ENCODE assay signal across 1 cellular context in the genomic region with DNA sequence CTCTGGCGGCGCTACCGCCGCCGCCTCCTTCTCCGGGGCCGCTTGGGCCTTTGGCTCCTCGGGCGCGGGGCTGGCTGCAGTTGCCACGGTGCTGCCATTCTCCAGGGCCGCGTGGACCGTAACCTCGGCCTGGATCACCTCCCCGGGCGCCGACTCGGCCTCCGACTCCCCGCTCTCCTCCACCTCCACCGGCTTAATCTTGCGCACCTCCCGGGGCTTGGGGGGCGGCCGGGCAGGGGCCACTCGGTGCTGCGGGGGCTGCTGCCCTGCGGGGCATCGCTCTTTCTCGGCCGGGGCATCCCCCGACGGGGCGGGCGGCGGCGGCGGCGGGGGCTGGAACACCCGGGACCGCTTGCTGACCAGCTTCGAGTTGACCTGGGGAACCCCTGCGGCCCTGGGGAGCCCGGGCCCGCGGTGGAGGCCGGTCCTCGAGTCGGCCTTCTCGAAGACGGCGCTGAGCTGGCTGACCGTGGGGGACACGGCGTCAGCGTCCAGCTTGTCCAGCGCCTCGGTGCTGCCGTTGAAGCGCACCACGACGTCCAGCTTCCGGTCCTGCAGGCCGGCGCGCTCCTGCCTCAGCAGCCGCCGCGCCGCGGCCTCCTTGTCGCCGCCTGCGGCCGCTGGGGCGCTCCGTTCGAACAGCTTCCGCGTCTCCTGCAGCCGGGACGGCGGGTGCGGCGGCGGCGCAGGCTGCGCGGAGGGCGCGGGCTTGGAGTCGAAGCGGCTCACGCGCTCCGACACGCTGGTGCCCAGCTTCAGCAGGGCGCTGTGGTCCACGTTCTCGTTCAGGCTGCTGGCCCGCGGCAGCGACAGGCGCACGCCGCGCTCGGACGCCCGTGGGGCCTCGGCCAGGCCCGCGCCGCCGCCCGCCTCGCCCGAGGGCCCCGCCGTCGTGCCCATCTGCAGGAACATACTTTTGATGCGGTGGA.
TF ChIP-seq lines count a peak whose summit lies in the region.

No MANE protein-coding gene starts in this region.

TF ChIP-seq in HepG2, 621 proteins besides CTCF, POLR2A, EP300 and RAD21 (continued from another document):
- TF ChIP-seq, protein P1, sequence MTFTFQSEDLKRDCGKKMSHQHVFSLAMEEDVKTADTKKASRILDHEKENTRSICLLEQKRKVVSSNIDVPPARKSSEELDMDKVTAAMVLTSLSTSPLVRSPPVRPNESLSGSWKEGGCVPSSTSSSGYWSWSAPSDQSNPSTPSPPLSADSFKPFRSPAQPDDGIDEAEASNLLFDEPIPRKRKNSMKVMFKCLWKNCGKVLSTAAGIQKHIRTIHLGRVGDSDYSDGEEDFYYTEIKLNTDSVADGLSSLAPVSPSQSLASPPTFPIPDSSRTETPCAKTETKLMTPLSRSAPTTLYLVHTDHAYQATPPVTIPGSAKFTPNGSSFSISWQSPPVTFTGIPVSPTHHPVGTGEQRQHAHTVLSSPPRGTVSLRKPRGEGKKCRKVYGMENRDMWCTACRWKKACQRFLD (CRISPR knock-in tag; IDR thresholded peaks at IDR 0.05; ENCODE audit: borderline replicate concordance) = no peak
- TF ChIP-seq, protein P2, sequence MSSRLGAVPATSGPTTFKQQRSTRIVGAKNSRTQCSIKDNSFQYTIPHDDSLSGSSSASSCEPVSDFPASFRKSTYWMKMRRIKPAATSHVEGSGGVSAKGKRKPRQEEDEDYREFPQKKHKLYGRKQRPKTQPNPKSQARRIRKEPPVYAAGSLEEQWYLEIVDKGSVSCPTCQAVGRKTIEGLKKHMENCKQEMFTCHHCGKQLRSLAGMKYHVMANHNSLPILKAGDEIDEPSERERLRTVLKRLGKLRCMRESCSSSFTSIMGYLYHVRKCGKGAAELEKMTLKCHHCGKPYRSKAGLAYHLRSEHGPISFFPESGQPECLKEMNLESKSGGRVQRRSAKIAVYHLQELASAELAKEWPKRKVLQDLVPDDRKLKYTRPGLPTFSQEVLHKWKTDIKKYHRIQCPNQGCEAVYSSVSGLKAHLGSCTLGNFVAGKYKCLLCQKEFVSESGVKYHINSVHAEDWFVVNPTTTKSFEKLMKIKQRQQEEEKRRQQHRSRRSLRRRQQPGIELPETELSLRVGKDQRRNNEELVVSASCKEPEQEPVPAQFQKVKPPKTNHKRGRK (CRISPR knock-in tag; IDR thresholded peaks at IDR 0.05) = no peak
- TF ChIP-seq MAFG (CRISPR knock-in tag; IDR thresholded peaks at IDR 0.05) (no peak), ZNF709 (CRISPR knock-in tag; IDR thresholded peaks at IDR 0.05) (no peak; the same call in 1 of the 2 replicates), NR2F1 (CRISPR knock-in tag; IDR thresholded peaks at IDR 0.05) (no peak), SP5 (CRISPR knock-in tag; IDR thresholded peaks at IDR 0.05; ENCODE audit: borderline replicate concordance, low read depth) (no peak), ARNT (IDR thresholded peaks at IDR 0.05) (no peak), FOXJ3 (CRISPR knock-in tag; IDR thresholded peaks at IDR 0.05; ENCODE audit: borderline replicate concordance) (no peak), ZNF432 (CRISPR knock-in tag; IDR thresholded peaks at IDR 0.05; ENCODE audit: borderline replicate concordance) (no peak), RFXAP (CRISPR knock-in tag; IDR thresholded peaks at IDR 0.05; ENCODE audit: borderline replicate concordance) (peak; percentile 66; the same call in 1 of the 2 replicates), SIN3B (IDR thresholded peaks at IDR 0.05; ENCODE audit: low read length) (no peak), ZNF354B (CRISPR knock-in tag; IDR thresholded peaks at IDR 0.05) (no peak), ATF1 (CRISPR knock-in tag; IDR thresholded peaks at IDR 0.05) (no peak), GZF1 (CRISPR knock-in tag; IDR thresholded peaks at IDR 0.05) (no peak), MYNN (CRISPR knock-in tag; IDR thresholded peaks at IDR 0.05; ENCODE audit: low read depth) (0 out of 2 replicates have a peak, but pooled peaks have one; percentile 19), ZNF24 (IDR thresholded peaks at IDR 0.05) (no peak), TBL1XR1 (IDR thresholded peaks at IDR 0.05; ENCODE audit: borderline replicate concordance, low read length, partially characterized antibody) (no peak)
- TF ChIP-seq, protein P3, sequence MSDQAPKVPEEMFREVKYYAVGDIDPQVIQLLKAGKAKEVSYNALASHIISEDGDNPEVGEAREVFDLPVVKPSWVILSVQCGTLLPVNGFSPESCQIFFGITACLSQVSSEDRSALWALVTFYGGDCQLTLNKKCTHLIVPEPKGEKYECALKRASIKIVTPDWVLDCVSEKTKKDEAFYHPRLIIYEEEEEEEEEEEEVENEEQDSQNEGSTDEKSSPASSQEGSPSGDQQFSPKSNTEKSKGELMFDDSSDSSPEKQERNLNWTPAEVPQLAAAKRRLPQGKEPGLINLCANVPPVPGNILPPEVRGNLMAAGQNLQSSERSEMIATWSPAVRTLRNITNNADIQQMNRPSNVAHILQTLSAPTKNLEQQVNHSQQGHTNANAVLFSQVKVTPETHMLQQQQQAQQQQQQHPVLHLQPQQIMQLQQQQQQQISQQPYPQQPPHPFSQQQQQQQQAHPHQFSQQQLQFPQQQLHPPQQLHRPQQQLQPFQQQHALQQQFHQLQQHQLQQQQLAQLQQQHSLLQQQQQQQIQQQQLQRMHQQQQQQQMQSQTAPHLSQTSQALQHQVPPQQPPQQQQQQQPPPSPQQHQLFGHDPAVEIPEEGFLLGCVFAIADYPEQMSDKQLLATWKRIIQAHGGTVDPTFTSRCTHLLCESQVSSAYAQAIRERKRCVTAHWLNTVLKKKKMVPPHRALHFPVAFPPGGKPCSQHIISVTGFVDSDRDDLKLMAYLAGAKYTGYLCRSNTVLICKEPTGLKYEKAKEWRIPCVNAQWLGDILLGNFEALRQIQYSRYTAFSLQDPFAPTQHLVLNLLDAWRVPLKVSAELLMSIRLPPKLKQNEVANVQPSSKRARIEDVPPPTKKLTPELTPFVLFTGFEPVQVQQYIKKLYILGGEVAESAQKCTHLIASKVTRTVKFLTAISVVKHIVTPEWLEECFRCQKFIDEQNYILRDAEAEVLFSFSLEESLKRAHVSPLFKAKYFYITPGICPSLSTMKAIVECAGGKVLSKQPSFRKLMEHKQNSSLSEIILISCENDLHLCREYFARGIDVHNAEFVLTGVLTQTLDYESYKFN (CRISPR knock-in tag; conservative IDR thresholded peaks at IDR 0.05) = no peak
- TF ChIP-seq, protein P4, sequence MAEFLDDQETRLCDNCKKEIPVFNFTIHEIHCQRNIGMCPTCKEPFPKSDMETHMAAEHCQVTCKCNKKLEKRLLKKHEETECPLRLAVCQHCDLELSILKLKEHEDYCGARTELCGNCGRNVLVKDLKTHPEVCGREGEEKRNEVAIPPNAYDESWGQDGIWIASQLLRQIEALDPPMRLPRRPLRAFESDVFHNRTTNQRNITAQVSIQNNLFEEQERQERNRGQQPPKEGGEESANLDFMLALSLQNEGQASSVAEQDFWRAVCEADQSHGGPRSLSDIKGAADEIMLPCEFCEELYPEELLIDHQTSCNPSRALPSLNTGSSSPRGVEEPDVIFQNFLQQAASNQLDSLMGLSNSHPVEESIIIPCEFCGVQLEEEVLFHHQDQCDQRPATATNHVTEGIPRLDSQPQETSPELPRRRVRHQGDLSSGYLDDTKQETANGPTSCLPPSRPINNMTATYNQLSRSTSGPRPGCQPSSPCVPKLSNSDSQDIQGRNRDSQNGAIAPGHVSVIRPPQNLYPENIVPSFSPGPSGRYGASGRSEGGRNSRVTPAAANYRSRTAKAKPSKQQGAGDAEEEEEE (CRISPR knock-in tag; IDR thresholded peaks at IDR 0.05; ENCODE audit: borderline replicate concordance) = no peak
- TF ChIP-seq, protein P5, sequence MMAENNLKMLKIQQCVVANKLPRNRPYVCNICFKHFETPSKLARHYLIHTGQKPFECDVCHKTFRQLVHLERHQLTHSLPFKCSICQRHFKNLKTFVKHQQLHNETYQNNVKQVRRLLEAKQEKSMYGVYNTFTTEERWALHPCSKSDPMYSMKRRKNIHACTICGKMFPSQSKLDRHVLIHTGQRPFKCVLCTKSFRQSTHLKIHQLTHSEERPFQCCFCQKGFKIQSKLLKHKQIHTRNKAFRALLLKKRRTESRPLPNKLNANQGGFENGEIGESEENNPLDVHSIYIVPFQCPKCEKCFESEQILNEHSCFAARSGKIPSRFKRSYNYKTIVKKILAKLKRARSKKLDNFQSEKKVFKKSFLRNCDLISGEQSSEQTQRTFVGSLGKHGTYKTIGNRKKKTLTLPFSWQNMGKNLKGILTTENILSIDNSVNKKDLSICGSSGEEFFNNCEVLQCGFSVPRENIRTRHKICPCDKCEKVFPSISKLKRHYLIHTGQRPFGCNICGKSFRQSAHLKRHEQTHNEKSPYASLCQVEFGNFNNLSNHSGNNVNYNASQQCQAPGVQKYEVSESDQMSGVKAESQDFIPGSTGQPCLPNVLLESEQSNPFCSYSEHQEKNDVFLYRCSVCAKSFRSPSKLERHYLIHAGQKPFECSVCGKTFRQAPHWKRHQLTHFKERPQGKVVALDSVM (CRISPR knock-in tag; IDR thresholded peaks at IDR 0.05) = peak; percentile 54; the same call in 1 of the 2 replicates
- TF ChIP-seq, protein P6, sequence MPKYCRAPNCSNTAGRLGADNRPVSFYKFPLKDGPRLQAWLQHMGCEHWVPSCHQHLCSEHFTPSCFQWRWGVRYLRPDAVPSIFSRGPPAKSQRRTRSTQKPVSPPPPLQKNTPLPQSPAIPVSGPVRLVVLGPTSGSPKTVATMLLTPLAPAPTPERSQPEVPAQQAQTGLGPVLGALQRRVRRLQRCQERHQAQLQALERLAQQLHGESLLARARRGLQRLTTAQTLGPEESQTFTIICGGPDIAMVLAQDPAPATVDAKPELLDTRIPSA (CRISPR knock-in tag; IDR thresholded peaks at IDR 0.05; ENCODE audit: borderline replicate concordance) = no peak
TF ChIP-seq in HepG2: peak in this region for 184.
